Comparison of ENCODE assay signal across 9 cellular contexts in the genomic region with DNA sequence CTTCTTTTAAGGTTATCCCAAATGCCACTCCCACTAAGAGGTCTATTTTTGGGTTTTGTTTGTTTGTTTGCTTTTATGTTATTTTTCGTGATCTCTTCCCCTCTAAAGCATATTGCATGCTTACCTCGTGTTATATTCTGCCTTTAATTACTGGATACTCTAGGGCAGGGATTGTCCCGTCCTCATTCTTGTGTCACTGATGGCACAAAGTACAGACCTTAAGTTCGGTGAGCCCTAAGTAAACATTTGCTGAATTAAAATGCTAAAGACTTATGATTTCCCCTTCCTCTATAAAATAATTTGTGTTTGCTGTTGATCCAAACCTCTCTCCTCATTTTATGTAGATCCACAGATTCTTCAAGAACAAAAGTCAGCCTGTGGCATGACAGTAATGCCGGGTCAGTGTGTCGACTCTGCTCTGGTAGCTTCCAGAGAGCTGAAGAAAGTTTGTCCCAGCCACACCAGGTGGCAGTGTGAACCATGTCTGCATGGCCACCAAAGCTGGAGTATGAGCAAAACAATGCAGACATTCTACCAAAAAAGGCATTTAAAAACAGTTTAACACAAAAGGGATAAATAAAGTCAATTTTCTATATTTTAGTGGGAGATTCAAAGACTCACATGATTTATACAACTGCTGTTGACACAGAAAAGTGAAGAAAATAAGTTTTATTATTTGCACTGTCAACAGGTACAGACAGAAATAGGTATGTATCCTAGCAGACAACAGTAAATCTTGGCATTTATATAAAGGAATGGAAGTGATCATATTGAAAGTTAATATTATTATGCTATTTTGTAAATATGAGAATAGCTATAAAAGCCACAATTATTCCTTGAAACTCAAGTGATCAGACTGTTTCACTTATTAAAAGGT. TPM values are rescaled to one million over a fixed set of nuclear protein-coding genes. Genes with fewer than 3 reads are reported as not detected.
DNase-seq lines count a peak whose midpoint lies in the region; ATAC-seq, FAIRE-seq and TF ChIP-seq lines count a peak whose summit lies in the region.
"Had no signal": no experiment of that assay in that cellular context is flagged by ENCODE, and none has a peak within 500 bp of the region (broad histone marks: within the 10 kb centered on the region; RNA-seq: fewer than 3 reads in every experiment).

No MANE protein-coding gene starts in this region.

- no peak for TF ChIP-seq POLR2A in H54 (IDR thresholded peaks at IDR 0.05; ENCODE audit: low read depth, low read length)

- peaks cover 4% of the 10 kb centered on the region in 2 experiments for H3K9me3 ChIP-seq in CD4-positive, CD25-positive, alpha-beta regulatory T cell (ENCODE audit: control insufficient read depth in 2 of 2, low read length in 2 of 2)

- peak in 2 of 3 donors; percentile 11 to 37 for DNase-seq in CD4-positive, CD25-positive, alpha-beta regulatory T cell
- DNase-seq in NCI-H748 treated with DMSO at 0.1 percent for 48 hours (lab: John Stamatoyannopoulos, UW), result peak; percentile 29
- peak; percentile 17 for DNase-seq in cerebellum (ENCODE audit: low spot score)
- peak; percentile 82 for DNase-seq in midbrain (lab: John Stamatoyannopoulos, UW)
- no peak for DNase-seq in activated T-helper 1 cell treated with anti-CD3 and anti-CD28 coated beads, Interleukin-12 subunit alpha, Interleukin-12 subunit beta, Interleukin-2, Interleukin-4 antibody, amounts not matched to agents 30 ng/mL and 10 ng/mL and 1 ng/mL, durations not matched to agents 14 hours and 24 hours and 36 hours (ENCODE audit: low spot score)
- no peak for DNase-seq in H54 (ENCODE audit: insufficient read length, low spot score)

- H3K27me3 Mint-ChIP-seq in CD4-positive, CD25-positive, alpha-beta regulatory T cell, result peaks cover 24% of the 10 kb centered on the region
- H3K27me3 Mint-ChIP-seq in activated T-helper 1 cell treated with anti-CD3 and anti-CD28 coated beads, Interleukin-12 subunit alpha, Interleukin-12 subunit beta, Interleukin-2, Interleukin-4 antibody, amounts not matched to agents 30 ng/mL and 10 ng/mL and 1 ng/mL, durations not matched to agents 14 hours and 24 hours and 36 hours (ENCODE audit: insufficient read depth), result peaks cover 13% of the 10 kb centered on the region

- peaks cover 4% of the 10 kb centered on the region for H3K27me3 ChIP-seq in CD4-positive, CD25-positive, alpha-beta regulatory T cell (ENCODE audit: control insufficient read depth, insufficient read depth, low read length)

- H3K4me1 ChIP-seq in CD4-positive, CD25-positive, alpha-beta regulatory T cell (ENCODE audit: control insufficient read depth, insufficient read depth, low read length, poor library complexity, severe bottlenecking), result no peaks in the 10 kb centered on the region

- H3K4me1 Mint-ChIP-seq in CD4-positive, CD25-positive, alpha-beta regulatory T cell, result no peaks in the 10 kb centered on the region
- H3K4me1 Mint-ChIP-seq in activated T-helper 1 cell treated with anti-CD3 and anti-CD28 coated beads, Interleukin-12 subunit alpha, Interleukin-12 subunit beta, Interleukin-2, Interleukin-4 antibody, amounts not matched to agents 30 ng/mL and 10 ng/mL and 1 ng/mL, durations not matched to agents 14 hours and 24 hours and 36 hours (ENCODE audit: low read depth), result no peaks in the 10 kb centered on the region
- H3K4me1 Mint-ChIP-seq: T-cell had no signal

- intact Hi-C loops in activated T-helper 1 cell treated with anti-CD3 and anti-CD28 coated beads, Interleukin-12 subunit alpha, Interleukin-12 subunit beta, Interleukin-2, Interleukin-4 antibody, amounts not matched to agents 30 ng/mL and 10 ng/mL and 1 ng/mL, durations not matched to agents 14 hours and 24 hours and 36 hours (cut with micrococcal nuclease), result loop anchor here (1.0 kb wide), 1 partner anchor 521 kb away; no protein-coding TSS in a partner anchor

- H3K27ac ChIP-seq in CD4-positive, CD25-positive, alpha-beta regulatory T cell (ENCODE audit: insufficient read depth, low read length, poor library complexity, severe bottlenecking), result no peak overlapping the region

- H3K36me3 ChIP-seq in CD4-positive, CD25-positive, alpha-beta regulatory T cell (ENCODE audit: control insufficient read depth, insufficient read depth, low read length), result no peaks in the 10 kb centered on the region

- no peaks in the 10 kb centered on the region for H3K36me3 Mint-ChIP-seq in CD4-positive, CD25-positive, alpha-beta regulatory T cell
- H3K36me3 Mint-ChIP-seq in activated T-helper 1 cell treated with anti-CD3 and anti-CD28 coated beads, Interleukin-12 subunit alpha, Interleukin-12 subunit beta, Interleukin-2, Interleukin-4 antibody, amounts not matched to agents 30 ng/mL and 10 ng/mL and 1 ng/mL, durations not matched to agents 14 hours and 24 hours and 36 hours (ENCODE audit: low read depth), result no peaks in the 10 kb centered on the region
- H3K36me3 Mint-ChIP-seq: T-cell had no signal

- no peak overlapping the region for H3K4me3 ChIP-seq in CD4-positive, CD25-positive, alpha-beta regulatory T cell (ENCODE audit: low read depth, low read length)

- peak; percentile 79 for TF ChIP-seq CTCF in GM12873 (IDR thresholded peaks at IDR 0.05; ENCODE audit: insufficient read depth, low read depth, low read length, missing control alignments)

- FAIRE-seq in H54 (lab: Jason Lieb, UNC), result no peak

- H3K4me3 Mint-ChIP-seq in CD4-positive, CD25-positive, alpha-beta regulatory T cell, result no peak overlapping the region
- no peak overlapping the region for H3K4me3 Mint-ChIP-seq in activated T-helper 1 cell treated with anti-CD3 and anti-CD28 coated beads, Interleukin-12 subunit alpha, Interleukin-12 subunit beta, Interleukin-2, Interleukin-4 antibody, amounts not matched to agents 30 ng/mL and 10 ng/mL and 1 ng/mL, durations not matched to agents 14 hours and 24 hours and 36 hours
- H3K4me3 Mint-ChIP-seq: T-cell had no signal

- peaks cover 0 to 1% (median 0%) of the 10 kb centered on the region in 7 donors for H3K9me3 Mint-ChIP-seq in CD4-positive, CD25-positive, alpha-beta regulatory T cell
- H3K9me3 Mint-ChIP-seq in activated T-helper 1 cell treated with anti-CD3 and anti-CD28 coated beads, Interleukin-12 subunit alpha, Interleukin-12 subunit beta, Interleukin-2, Interleukin-4 antibody, amounts not matched to agents 30 ng/mL and 10 ng/mL and 1 ng/mL, durations not matched to agents 14 hours and 24 hours and 36 hours, result no peaks in the 10 kb centered on the region

- no peak overlapping the region for H3K27ac Mint-ChIP-seq in CD4-positive, CD25-positive, alpha-beta regulatory T cell
- no peak overlapping the region for H3K27ac Mint-ChIP-seq in activated T-helper 1 cell treated with anti-CD3 and anti-CD28 coated beads, Interleukin-12 subunit alpha, Interleukin-12 subunit beta, Interleukin-2, Interleukin-4 antibody, amounts not matched to agents 30 ng/mL and 10 ng/mL and 1 ng/mL, durations not matched to agents 14 hours and 24 hours and 36 hours
- H3K27ac Mint-ChIP-seq: T-cell had no signal

- ATAC-seq in CD4-positive, CD25-positive, alpha-beta regulatory T cell (ENCODE audit: low read depth in 2 of 2), result peak in 1 of 2 donors; percentile 34
- no peak for ATAC-seq in GM19463 (IDR thresholded peaks at IDR 0.05; ENCODE audit: unreplicated experiment)
- ATAC-seq: T-cell had no signal

RNA-seq across cellular contexts. Expression of gene POC5, which starts 17.9 kb away (rescaled TPM):
- 16.6 TPM for total RNA-seq in CD4-positive, CD25-positive, alpha-beta regulatory T cell
- 10 to 100 TPM; 13.7 to 21.2 (median 18.3) TPM for polyA plus RNA-seq in CD4-positive, CD25-positive, alpha-beta regulatory T cell
- 28.0 TPM for total RNA-seq in cerebellum
- 20.7 and 24.2 TPM in 2 replicates for total RNA-seq in activated T-helper 1 cell treated with anti-CD3 and anti-CD28 coated beads, Interleukin-12 subunit alpha, Interleukin-12 subunit beta, Interleukin-2, Interleukin-4 antibody, amounts not matched to agents 30 ng/mL and 10 ng/mL and 1 ng/mL, durations not matched to agents 14 hours and 24 hours and 36 hours

Comparison
In these comparisons a context has a peak if more than half of its experiments do, and no peak if none do; other contexts are left out.
1. DNase-seq: peak in CD4-positive, CD25-positive, alpha-beta regulatory T cell (2 of 3), NCI-H748 treated with DMSO at 0.1 percent for 48 hours (single experiment), cerebellum (single experiment) and midbrain (single experiment); none in activated T-helper 1 cell treated with anti-CD3 and anti-CD28 coated beads, Interleukin-12 subunit alpha, Interleukin-12 subunit beta, Interleukin-2, Interleukin-4 antibody, amounts not matched to agents 30 ng/mL and 10 ng/mL and 1 ng/mL, durations not matched to agents 14 hours and 24 hours and 36 hours (single experiment) and H54 (single experiment).